1 cellular context compared by ENCODE assay signal in genomic region chr5:135386886-135387628, GRCh38.
TF ChIP-seq lines count a peak whose summit lies in the region.

No MANE protein-coding gene starts in this region.

TF ChIP-seq in SK-N-SH treated with all-trans-retinoic acid at 6 μM for 48 hours, 23 proteins besides CTCF, POLR2A, EP300 and RAD21 (continued from another document):
- TF ChIP-seq, protein P1, sequence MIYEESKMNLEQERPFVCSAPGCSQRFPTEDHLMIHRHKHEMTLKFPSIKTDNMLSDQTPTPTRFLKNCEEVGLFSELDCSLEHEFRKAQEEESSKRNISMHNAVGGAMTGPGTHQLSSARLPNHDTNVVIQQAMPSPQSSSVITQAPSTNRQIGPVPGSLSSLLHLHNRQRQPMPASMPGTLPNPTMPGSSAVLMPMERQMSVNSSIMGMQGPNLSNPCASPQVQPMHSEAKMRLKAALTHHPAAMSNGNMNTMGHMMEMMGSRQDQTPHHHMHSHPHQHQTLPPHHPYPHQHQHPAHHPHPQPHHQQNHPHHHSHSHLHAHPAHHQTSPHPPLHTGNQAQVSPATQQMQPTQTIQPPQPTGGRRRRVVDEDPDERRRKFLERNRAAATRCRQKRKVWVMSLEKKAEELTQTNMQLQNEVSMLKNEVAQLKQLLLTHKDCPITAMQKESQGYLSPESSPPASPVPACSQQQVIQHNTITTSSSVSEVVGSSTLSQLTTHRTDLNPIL (CRISPR knock-in tag; IDR thresholded peaks at IDR 0.05; ENCODE audit: low read depth) = no peak
- no peak for TF ChIP-seq ARNTL (CRISPR knock-in tag; IDR thresholded peaks at IDR 0.05; ENCODE audit: borderline replicate concordance, low read depth)
- TF ChIP-seq ZFP30 (CRISPR knock-in tag; IDR thresholded peaks at IDR 0.05) = no peak
